1 cellular context compared by ENCODE assay signal in the genomic region with DNA sequence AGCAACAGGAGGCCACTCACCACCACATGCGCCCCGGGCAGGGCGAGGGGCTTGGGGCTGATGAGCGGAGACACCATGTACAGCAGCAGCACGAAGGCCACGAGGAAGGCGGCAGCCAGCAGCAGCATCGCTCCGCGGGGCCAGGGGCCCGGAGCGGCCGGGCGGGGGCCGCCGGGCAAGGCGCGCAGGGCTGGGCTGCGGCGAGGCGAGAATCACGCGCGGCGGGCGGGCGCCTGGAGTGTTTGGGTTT.
A peak's percentile ranks its signal among the peaks of the same experiment; 100 is the strongest.
TF ChIP-seq lines count a peak whose summit lies in the region.

Gene KDSR (minus strand): TSS at position 216 of the 250 bp plus-strand sequence. CDS start 88 bp downstream, at position 128.

TF ChIP-seq in H1, 55 proteins besides CTCF, POLR2A, EP300 and RAD21 (continued from another document):
- TF ChIP-seq HDAC6 (IDR thresholded peaks at IDR 0.05; ENCODE audit: low read depth, low read length): no peak
- TF ChIP-seq TAF7 (optimal IDR thresholded peaks at IDR 0.05; ENCODE audit: borderline replicate concordance, low read depth, low read length): no peak
- 0 out of 4 replicates have a peak, but pooled peaks of 1 of the 2 experiments have one; percentile 1 for TF ChIP-seq SIN3A (conservative IDR thresholded peaks at IDR 0.05 in 1 of 2, IDR thresholded peaks at IDR 0.05 in 1 of 2; ENCODE audit: low read depth in 1 of 2, low read length in 2 of 2)
- no peak for TF ChIP-seq EZH2 (IDR thresholded peaks at IDR 0.05; ENCODE audit: low read depth, low read length, severe bottlenecking)
- no peak; the same call in 1 of the 2 replicates for TF ChIP-seq PHF8 (conservative IDR thresholded peaks at IDR 0.05; ENCODE audit: low read depth, low read length)
